1 cellular context compared by ENCODE assay signal in the genomic region with DNA sequence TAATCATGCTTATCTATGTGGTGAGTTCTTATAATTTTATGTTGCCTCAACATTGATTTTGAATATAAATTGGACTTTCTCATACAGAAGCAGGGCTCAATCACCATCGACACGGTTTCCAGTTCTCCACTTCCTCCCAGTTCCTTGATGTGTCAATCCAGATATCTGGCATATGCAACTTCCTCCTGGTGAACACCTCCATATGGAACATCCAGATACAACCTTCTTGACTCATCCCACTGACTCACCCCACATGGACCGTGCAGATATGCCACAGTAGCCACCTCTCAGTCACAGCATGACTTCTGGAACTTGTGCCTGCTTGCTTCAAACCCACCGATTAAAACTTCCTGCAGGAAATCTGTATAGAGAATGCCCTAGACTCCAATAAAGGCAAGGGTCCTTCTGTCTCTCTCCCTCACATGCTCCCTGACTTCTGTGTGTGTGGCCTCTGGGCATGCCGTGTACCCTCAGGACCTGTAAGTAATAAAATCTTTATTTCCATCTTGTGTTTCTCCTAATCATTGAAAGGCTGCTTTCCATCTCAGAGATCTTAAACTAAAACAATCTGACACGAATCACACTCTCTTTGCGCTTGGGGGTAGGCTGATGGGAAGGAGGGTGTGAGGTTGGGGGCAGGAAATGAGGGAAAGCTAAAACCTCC.
TF ChIP-seq lines count a peak whose summit lies in the region.

No MANE protein-coding gene starts in this region.

TF ChIP-seq in K562, 482 proteins besides CTCF, POLR2A, EP300 and RAD21 (continued from another document and continues in another):
- TF ChIP-seq, protein P1, sequence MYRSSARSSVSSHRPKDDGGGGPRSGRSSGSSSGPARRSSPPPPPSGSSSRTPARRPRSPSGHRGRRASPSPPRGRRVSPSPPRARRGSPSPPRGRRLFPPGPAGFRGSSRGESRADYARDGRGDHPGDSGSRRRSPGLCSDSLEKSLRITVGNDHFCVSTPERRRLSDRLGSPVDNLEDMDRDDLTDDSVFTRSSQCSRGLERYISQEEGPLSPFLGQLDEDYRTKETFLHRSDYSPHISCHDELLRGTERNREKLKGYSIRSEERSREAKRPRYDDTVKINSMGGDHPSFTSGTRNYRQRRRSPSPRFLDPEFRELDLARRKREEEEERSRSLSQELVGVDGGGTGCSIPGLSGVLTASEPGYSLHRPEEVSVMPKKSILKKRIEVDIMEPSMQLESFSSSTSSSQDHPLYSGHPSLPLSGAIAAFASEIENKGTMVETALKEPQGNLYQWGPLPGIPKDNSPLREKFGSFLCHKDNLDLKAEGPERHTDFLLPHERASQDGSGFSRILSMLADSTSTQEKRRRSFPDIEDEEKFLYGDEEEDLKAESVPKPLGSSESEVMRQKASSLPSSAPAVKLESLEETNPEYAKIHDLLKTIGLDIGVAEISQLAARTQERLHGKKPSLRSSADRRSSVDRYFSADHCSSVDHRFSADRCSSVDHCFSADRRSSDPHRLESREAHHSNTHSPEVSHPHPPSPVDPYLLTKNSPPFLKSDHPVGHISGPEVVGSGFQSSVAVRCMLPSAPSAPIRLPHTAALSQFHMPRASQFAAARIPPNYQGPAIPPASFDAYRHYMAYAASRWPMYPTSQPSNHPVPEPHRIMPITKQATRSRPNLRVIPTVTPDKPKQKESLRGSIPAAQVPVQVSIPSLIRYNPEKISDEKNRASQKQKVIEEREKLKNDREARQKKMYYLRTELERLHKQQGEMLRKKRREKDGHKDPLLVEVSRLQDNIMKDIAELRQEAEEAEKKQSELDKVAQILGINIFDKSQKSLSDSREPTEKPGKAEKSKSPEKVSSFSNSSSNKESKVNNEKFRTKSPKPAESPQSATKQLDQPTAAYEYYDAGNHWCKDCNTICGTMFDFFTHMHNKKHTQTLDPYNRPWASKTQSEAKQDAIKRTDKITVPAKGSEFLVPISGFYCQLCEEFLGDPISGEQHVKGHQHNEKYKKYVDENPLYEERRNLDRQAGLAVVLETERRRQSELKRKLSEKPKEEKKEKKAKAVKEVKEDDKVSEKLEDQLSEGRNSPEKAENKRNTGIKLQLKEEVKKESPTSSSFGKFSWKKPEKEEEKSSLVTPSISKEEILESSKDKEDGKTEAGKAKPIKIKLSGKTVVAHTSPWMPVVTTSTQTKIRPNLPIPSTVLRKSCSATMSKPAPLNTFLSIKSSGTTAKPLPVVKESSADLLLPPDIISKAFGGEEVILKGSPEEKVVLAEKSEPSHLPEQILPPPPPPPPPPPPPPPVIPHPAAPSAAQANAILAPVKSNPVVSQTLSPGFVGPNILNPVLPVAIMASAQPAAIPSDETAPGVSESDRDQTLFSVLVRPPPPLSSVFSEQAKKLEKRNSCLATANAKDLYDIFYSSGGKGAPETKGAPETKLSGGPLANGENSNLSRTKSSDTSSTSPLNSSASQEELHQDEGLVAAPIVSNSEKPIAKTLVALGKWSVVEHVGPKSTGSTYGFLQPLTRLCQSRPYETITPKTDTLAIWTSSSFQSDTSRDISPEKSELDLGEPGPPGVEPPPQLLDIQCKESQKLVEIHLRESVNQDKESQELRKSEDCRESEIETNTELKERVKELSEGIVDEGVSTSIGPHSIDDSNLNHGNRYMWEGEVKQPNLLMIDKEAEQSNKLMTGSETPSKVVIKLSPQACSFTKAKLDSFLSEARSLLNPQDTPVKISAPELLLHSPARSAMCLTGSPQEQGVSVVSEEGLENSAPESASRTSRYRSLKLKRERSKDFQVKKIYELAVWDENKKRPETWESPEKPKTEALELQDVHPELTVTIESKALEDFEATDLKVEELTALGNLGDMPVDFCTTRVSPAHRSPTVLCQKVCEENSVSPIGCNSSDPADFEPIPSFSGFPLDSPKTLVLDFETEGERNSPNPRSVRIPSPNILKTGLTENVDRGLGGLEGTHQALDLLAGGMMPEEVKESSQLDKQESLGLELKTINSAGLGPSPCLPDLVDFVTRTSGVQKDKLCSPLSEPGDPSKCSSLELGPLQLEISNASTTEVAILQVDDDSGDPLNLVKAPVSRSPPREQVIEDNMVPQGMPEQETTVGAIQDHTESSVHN (IDR thresholded peaks at IDR 0.05; ENCODE audit: borderline replicate concordance in 1 of 2, low read depth in 1 of 2): peak in 1 of 2 experiments; percentile 81; a peak in 2 of 4 replicates
- TF ChIP-seq, protein P2, sequence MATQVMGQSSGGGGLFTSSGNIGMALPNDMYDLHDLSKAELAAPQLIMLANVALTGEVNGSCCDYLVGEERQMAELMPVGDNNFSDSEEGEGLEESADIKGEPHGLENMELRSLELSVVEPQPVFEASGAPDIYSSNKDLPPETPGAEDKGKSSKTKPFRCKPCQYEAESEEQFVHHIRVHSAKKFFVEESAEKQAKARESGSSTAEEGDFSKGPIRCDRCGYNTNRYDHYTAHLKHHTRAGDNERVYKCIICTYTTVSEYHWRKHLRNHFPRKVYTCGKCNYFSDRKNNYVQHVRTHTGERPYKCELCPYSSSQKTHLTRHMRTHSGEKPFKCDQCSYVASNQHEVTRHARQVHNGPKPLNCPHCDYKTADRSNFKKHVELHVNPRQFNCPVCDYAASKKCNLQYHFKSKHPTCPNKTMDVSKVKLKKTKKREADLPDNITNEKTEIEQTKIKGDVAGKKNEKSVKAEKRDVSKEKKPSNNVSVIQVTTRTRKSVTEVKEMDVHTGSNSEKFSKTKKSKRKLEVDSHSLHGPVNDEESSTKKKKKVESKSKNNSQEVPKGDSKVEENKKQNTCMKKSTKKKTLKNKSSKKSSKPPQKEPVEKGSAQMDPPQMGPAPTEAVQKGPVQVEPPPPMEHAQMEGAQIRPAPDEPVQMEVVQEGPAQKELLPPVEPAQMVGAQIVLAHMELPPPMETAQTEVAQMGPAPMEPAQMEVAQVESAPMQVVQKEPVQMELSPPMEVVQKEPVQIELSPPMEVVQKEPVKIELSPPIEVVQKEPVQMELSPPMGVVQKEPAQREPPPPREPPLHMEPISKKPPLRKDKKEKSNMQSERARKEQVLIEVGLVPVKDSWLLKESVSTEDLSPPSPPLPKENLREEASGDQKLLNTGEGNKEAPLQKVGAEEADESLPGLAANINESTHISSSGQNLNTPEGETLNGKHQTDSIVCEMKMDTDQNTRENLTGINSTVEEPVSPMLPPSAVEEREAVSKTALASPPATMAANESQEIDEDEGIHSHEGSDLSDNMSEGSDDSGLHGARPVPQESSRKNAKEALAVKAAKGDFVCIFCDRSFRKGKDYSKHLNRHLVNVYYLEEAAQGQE (CRISPR knock-in tag; IDR thresholded peaks at IDR 0.05; ENCODE audit: low read depth): no peak
- TF ChIP-seq NEUROD1 (IDR thresholded peaks at IDR 0.05; ENCODE audit: borderline replicate concordance, low read depth, low read length, partially characterized antibody): peak; percentile 88
- TF ChIP-seq, protein P3, sequence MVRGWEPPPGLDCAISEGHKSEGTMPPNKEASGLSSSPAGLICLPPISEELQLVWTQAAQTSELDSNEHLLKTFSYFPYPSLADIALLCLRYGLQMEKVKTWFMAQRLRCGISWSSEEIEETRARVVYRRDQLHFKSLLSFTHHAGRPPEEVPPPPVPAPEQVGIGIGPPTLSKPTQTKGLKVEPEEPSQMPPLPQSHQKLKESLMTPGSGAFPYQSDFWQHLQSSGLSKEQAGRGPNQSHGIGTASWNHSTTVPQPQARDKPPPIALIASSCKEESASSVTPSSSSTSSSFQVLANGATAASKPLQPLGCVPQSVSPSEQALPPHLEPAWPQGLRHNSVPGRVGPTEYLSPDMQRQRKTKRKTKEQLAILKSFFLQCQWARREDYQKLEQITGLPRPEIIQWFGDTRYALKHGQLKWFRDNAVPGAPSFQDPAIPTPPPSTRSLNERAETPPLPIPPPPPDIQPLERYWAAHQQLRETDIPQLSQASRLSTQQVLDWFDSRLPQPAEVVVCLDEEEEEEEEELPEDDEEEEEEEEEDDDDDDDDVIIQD (CRISPR knock-in tag; IDR thresholded peaks at IDR 0.05): no peak
- TF ChIP-seq JUNB (CRISPR knock-in tag; conservative IDR thresholded peaks at IDR 0.05): peak; percentile 89
- TF ChIP-seq KDM4B (IDR thresholded peaks at IDR 0.05; ENCODE audit: borderline replicate concordance in 2 of 2, low read depth in 1 of 2): no peak
- no peak for TF ChIP-seq KAT7 (CRISPR knock-in tag; IDR thresholded peaks at IDR 0.05; ENCODE audit: borderline replicate concordance)
- no peak for TF ChIP-seq USF2 (CRISPR knock-in tag; IDR thresholded peaks at IDR 0.05)
- TF ChIP-seq TCF7 (IDR thresholded peaks at IDR 0.05; ENCODE audit: borderline replicate concordance): no peak
- TF ChIP-seq ZNF24 (IDR thresholded peaks at IDR 0.05): peak; percentile 32; the same call in 1 of the 2 replicates
- TF ChIP-seq MYNN (IDR thresholded peaks at IDR 0.05): peak; percentile 76; the same call in 1 of the 2 replicates
- no peak for TF ChIP-seq MYNN (CRISPR knock-in tag; IDR thresholded peaks at IDR 0.05)
- TF ChIP-seq FOXM1 (IDR thresholded peaks at IDR 0.05; ENCODE audit: low read depth): peak; percentile 89
- TF ChIP-seq FOXM1 (CRISPR knock-in tag; IDR thresholded peaks at IDR 0.05; ENCODE audit: low read depth): no peak
- no peak for TF ChIP-seq TSC22D4 (tag; IDR thresholded peaks at IDR 0.05)
- TF ChIP-seq LEF1 (IDR thresholded peaks at IDR 0.05): peak; percentile 75; the same call in 1 of the 2 replicates
- TF ChIP-seq ZFP30 (CRISPR knock-in tag; IDR thresholded peaks at IDR 0.05; ENCODE audit: borderline replicate concordance): no peak
- TF ChIP-seq NELFE (IDR thresholded peaks at IDR 0.05; ENCODE audit: insufficient read depth, insufficient read length): no peak
- TF ChIP-seq, protein P4, sequence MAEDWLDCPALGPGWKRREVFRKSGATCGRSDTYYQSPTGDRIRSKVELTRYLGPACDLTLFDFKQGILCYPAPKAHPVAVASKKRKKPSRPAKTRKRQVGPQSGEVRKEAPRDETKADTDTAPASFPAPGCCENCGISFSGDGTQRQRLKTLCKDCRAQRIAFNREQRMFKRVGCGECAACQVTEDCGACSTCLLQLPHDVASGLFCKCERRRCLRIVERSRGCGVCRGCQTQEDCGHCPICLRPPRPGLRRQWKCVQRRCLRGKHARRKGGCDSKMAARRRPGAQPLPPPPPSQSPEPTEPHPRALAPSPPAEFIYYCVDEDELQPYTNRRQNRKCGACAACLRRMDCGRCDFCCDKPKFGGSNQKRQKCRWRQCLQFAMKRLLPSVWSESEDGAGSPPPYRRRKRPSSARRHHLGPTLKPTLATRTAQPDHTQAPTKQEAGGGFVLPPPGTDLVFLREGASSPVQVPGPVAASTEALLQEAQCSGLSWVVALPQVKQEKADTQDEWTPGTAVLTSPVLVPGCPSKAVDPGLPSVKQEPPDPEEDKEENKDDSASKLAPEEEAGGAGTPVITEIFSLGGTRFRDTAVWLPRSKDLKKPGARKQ (CRISPR knock-in tag; IDR thresholded peaks at IDR 0.05): no peak
- TF ChIP-seq EWSR1 (IDR thresholded peaks at IDR 0.05; ENCODE audit: borderline replicate concordance, low read depth, partially characterized antibody): no peak
- no peak for TF ChIP-seq ZFP1 (CRISPR knock-in tag; IDR thresholded peaks at IDR 0.05)
- TF ChIP-seq NRF1 (conservative IDR thresholded peaks at IDR 0.05 in 1 of 2, IDR thresholded peaks at IDR 0.05 in 1 of 2): no peak
- 0 out of 4 replicates have a peak, but pooled peaks of 1 of the 2 experiments have one; percentile 43 for TF ChIP-seq NONO (IDR thresholded peaks at IDR 0.05; ENCODE audit: low read depth in 2 of 2, low read length in 1 of 2)
- no peak for TF ChIP-seq NR2C2 (CRISPR knock-in tag; IDR thresholded peaks at IDR 0.05)
- no peak for TF ChIP-seq NR2C2 (tag; IDR thresholded peaks at IDR 0.05)
- no peak for TF ChIP-seq BRCA1 (IDR thresholded peaks at IDR 0.05)
- TF ChIP-seq BRCA1 (CRISPR knock-in tag; IDR thresholded peaks at IDR 0.05): no peak
- TF ChIP-seq ZNF280B (CRISPR knock-in tag; IDR thresholded peaks at IDR 0.05): no peak
- TF ChIP-seq, protein P5, sequence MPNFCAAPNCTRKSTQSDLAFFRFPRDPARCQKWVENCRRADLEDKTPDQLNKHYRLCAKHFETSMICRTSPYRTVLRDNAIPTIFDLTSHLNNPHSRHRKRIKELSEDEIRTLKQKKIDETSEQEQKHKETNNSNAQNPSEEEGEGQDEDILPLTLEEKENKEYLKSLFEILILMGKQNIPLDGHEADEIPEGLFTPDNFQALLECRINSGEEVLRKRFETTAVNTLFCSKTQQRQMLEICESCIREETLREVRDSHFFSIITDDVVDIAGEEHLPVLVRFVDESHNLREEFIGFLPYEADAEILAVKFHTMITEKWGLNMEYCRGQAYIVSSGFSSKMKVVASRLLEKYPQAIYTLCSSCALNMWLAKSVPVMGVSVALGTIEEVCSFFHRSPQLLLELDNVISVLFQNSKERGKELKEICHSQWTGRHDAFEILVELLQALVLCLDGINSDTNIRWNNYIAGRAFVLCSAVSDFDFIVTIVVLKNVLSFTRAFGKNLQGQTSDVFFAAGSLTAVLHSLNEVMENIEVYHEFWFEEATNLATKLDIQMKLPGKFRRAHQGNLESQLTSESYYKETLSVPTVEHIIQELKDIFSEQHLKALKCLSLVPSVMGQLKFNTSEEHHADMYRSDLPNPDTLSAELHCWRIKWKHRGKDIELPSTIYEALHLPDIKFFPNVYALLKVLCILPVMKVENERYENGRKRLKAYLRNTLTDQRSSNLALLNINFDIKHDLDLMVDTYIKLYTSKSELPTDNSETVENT (CRISPR knock-in tag; IDR thresholded peaks at IDR 0.05): no peak
- peak; percentile 41; the same call in 1 of the 2 replicates for TF ChIP-seq MAFK (IDR thresholded peaks at IDR 0.05; ENCODE audit: low read length)
- TF ChIP-seq MCM7 (IDR thresholded peaks at IDR 0.05): no peak
- TF ChIP-seq MAZ (CRISPR knock-in tag; conservative IDR thresholded peaks at IDR 0.05 in 1 of 2, IDR thresholded peaks at IDR 0.05 in 1 of 2): peak in 1 of 2 experiments; percentile 30; a peak in 1 of 4 replicates
- no peak for TF ChIP-seq POLR2H (tag; IDR thresholded peaks at IDR 0.05; ENCODE audit: low read depth)
- TF ChIP-seq ZNF224 (CRISPR knock-in tag; IDR thresholded peaks at IDR 0.05): no peak
